8 cellular contexts compared by ENCODE assay signal in genomic region chr22:45671783-45672563, GRCh38. TPM values are rescaled to one million over a fixed set of nuclear protein-coding genes. Genes with fewer than 3 reads are reported as not detected.
DNase-seq lines count a peak whose midpoint lies in the region; ATAC-seq and TF ChIP-seq lines count a peak whose summit lies in the region.

Gene ATXN10, plus strand, starts transcription at chr22:45671834. Its CDS starts 230 bp downstream, at chr22:45672064.

- no peak for TF ChIP-seq CTCF in coronary artery (IDR thresholded peaks at IDR 0.05)

- peak within 1 kb of the TSS; percentile 92 for H3K27ac Mint-ChIP-seq in activated CD4-positive, alpha-beta T cell treated with anti-CD3 and anti-CD28 coated beads, Interleukin-2, amount 10 ng/mL, durations not matched to agents 24 days and 14 days

- H3K9me3 Mint-ChIP-seq in activated CD4-positive, alpha-beta T cell treated with anti-CD3 and anti-CD28 coated beads, Interleukin-2, amount 10 ng/mL, durations not matched to agents 24 days and 14 days, result no peaks in the 10 kb centered on the region

- H3K36me3 Mint-ChIP-seq in activated CD4-positive, alpha-beta T cell treated with anti-CD3 and anti-CD28 coated beads, Interleukin-2, amount 10 ng/mL, durations not matched to agents 24 days and 14 days (ENCODE audit: low read depth), result peaks cover 9% of the 10 kb centered on the region

- H3K4me3 Mint-ChIP-seq in activated CD4-positive, alpha-beta T cell treated with anti-CD3 and anti-CD28 coated beads, Interleukin-2, amount 10 ng/mL, durations not matched to agents 24 days and 14 days, result peak within 1 kb of the TSS; percentile 95

- H3K4me1 Mint-ChIP-seq in activated CD4-positive, alpha-beta T cell treated with anti-CD3 and anti-CD28 coated beads, Interleukin-2, amount 10 ng/mL, durations not matched to agents 24 days and 14 days, result peaks cover 24% of the 10 kb centered on the region

- ATAC-seq in HG03095 (IDR thresholded peaks at IDR 0.05; ENCODE audit: unreplicated experiment) (peak; percentile 63), left lobe of liver (peak; percentile 86)

- TF ChIP-seq POLR2A in GM18526 (IDR thresholded peaks at IDR 0.05; ENCODE audit: extremely low read depth, insufficient read length), result peak; percentile 69

- DNase-seq in NCI-H446 treated with DMSO at 0.1 percent for 48 hours (lab: John Stamatoyannopoulos, UW) (peak; percentile 45), coronary artery (ENCODE audit: low spot score) (peak; percentile 81), left lobe of liver (ENCODE audit: low spot score) (peak; percentile 67), amniotic stem cell (lab: John Stamatoyannopoulos, UW) (no peak)
- DNase-seq in activated CD4-positive, alpha-beta T cell treated with anti-CD3 and anti-CD28 coated beads, Interleukin-2, amount 10 ng/mL, durations not matched to agents 24 days and 14 days, result peak; percentile 91
- peak; percentile 64 for DNase-seq in stimulated activated CD4-positive, alpha-beta T cell treated with anti-CD3 and anti-CD28 coated beads, Interleukin-1b, Interleukin-23, amount 100 ng/mL, for 48 hours

- H3K27me3 Mint-ChIP-seq in activated CD4-positive, alpha-beta T cell treated with anti-CD3 and anti-CD28 coated beads, Interleukin-2, amount 10 ng/mL, durations not matched to agents 24 days and 14 days, result peaks cover 12% of the 10 kb centered on the region

- peak within 1 kb of the TSS; percentile 83 for H3K4me3 ChIP-seq in coronary artery

- peak within 1 kb of the TSS; percentile 72 to 85 for H3K27ac ChIP-seq in coronary artery

- intact Hi-C loops in activated CD4-positive, alpha-beta T cell treated with anti-CD3 and anti-CD28 coated beads, Interleukin-2, amount 10 ng/mL, durations not matched to agents 24 days and 14 days (cut with micrococcal nuclease), result no loop called here

RNA-seq across cellular contexts. Expression of gene ATXN10, which starts in this region (rescaled TPM):
- 121 and 122 TPM in 2 replicates for total RNA-seq in activated CD4-positive, alpha-beta T cell treated with anti-CD3 and anti-CD28 coated beads, Interleukin-2, amount 10 ng/mL, durations not matched to agents 24 days and 14 days
- 71.7 TPM for total RNA-seq in left lobe of liver
